In the genomic region with DNA sequence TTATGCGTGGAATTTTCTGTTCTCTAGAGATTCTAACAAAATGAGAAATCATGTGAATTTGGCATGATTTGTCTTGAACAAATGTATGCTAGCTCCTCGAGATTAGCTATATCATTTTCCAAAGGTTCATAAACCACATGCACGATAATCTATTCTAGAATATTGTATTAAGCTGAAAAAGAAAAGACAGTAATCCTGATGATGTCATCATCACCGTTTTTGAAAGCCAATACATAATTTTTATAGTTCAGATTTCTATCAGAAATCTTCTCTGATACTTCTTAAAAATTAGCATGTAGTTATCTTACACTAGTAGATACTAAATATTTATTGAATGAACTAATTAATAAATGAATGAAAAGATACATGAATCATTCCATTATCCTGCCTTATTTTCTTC, we compare ENCODE assay signal across 9 cellular contexts.
"Had no signal": no experiment of that assay in that cellular context is flagged by ENCODE, and none has a peak within 500 bp of the region (broad histone marks: within the 10 kb centered on the region; RNA-seq: fewer than 3 reads in every experiment).

No MANE protein-coding gene starts in this region.

- H2AFZ ChIP-seq: GM23338 had no signal

- H3K4me2 ChIP-seq: GM23338, KMS-11 had no signal

- ATAC-seq: GM23338 had no signal

- FAIRE-seq: H54 had no signal

- H3K9ac ChIP-seq: KMS-11 had no signal

- H3K4me3 ChIP-seq: GM23338 had no signal

- DNase-seq: H9, HCEC 1CT, HFFc6, IMR-90, KBM-7 had no signal

- H3K27ac ChIP-seq: HL-60, KMS-11 had no signal
